10 cellular contexts compared by ENCODE assay signal in genomic region chr2:121722479-121722878, GRCh38. TPM values are rescaled to one million over a fixed set of nuclear protein-coding genes. Genes with fewer than 3 reads are reported as not detected.
A peak's percentile ranks its signal among the peaks of the same experiment; 100 is the strongest.
DNase-seq lines count a peak whose midpoint lies in the region; ATAC-seq and TF ChIP-seq lines count a peak whose summit lies in the region.
"Had no signal": no experiment of that assay in that cellular context is flagged by ENCODE, and none has a peak within 500 bp of the region (broad histone marks: within the 10 kb centered on the region; RNA-seq: fewer than 3 reads in every experiment).

No MANE protein-coding gene starts in this region.

- no peaks in the 10 kb centered on the region for H3K9me3 Mint-ChIP-seq in activated T-helper 2 cell treated with anti-CD3 and anti-CD28 coated beads, Interferon-gamma antibody, Interleukin-2, Interleukin-4, amounts not matched to agents 10 μg/mL and 5 μg/mL and 100 μg/mL, durations not matched to agents 14 hours and 24 hours and 36 hours
- H3K9me3 Mint-ChIP-seq in progenitor cell of endocrine pancreas (ENCODE audit: low read depth) = no peaks in the 10 kb centered on the region

- peak overlapping the region; percentile 87 for H3K27ac Mint-ChIP-seq in activated T-helper 2 cell treated with anti-CD3 and anti-CD28 coated beads, Interferon-gamma antibody, Interleukin-2, Interleukin-4, amounts not matched to agents 10 μg/mL and 5 μg/mL and 100 μg/mL, durations not matched to agents 14 hours and 24 hours and 36 hours
- no peak overlapping the region for H3K27ac Mint-ChIP-seq in progenitor cell of endocrine pancreas

- H3K9me2 ChIP-seq in hepatocyte (replicated peaks; ENCODE audit: insufficient read depth) = no peaks in the 10 kb centered on the region

- peak; percentile 64 for DNase-seq in AG08396 (ENCODE audit: low spot score)
- no peak for DNase-seq in activated T-helper 2 cell treated with anti-CD3 and anti-CD28 coated beads, Interferon-gamma antibody, Interleukin-2, Interleukin-4, amounts not matched to agents 10 μg/mL and 5 μg/mL and 100 μg/mL, durations not matched to agents 14 hours and 24 hours and 36 hours (ENCODE audit: low spot score)
- no peak for DNase-seq in hepatocyte (ENCODE audit: low spot score)
- no peak for DNase-seq in progenitor cell of endocrine pancreas (ENCODE audit: low spot score, unreplicated experiment)
- no peak for DNase-seq in stimulated activated naive CD4-positive, alpha-beta T cell (lab: John Stamatoyannopoulos, UW)
- no peak for DNase-seq in HT-29 (ENCODE audit: low spot score)
- DNase-seq: right cardiac atrium, upper lobe of left lung had no signal

- peaks cover 18% of the 10 kb centered on the region for H3K4me1 Mint-ChIP-seq in activated T-helper 2 cell treated with anti-CD3 and anti-CD28 coated beads, Interferon-gamma antibody, Interleukin-2, Interleukin-4, amounts not matched to agents 10 μg/mL and 5 μg/mL and 100 μg/mL, durations not matched to agents 14 hours and 24 hours and 36 hours (ENCODE audit: low read depth)
- no peaks in the 10 kb centered on the region for H3K4me1 Mint-ChIP-seq in progenitor cell of endocrine pancreas (ENCODE audit: low read depth)

- H2AFZ ChIP-seq in hepatocyte = no peak overlapping the region

- H3K27me3 Mint-ChIP-seq in activated T-helper 2 cell treated with anti-CD3 and anti-CD28 coated beads, Interferon-gamma antibody, Interleukin-2, Interleukin-4, amounts not matched to agents 10 μg/mL and 5 μg/mL and 100 μg/mL, durations not matched to agents 14 hours and 24 hours and 36 hours (ENCODE audit: low read depth) = no peaks in the 10 kb centered on the region
- no peaks in the 10 kb centered on the region for H3K27me3 Mint-ChIP-seq in progenitor cell of endocrine pancreas

- no peaks in the 10 kb centered on the region for H3K27me3 ChIP-seq in hepatocyte
- H3K27me3 ChIP-seq: upper lobe of left lung had no signal

- H3K36me3 Mint-ChIP-seq in activated T-helper 2 cell treated with anti-CD3 and anti-CD28 coated beads, Interferon-gamma antibody, Interleukin-2, Interleukin-4, amounts not matched to agents 10 μg/mL and 5 μg/mL and 100 μg/mL, durations not matched to agents 14 hours and 24 hours and 36 hours (ENCODE audit: low read depth) = peaks cover 12% of the 10 kb centered on the region
- H3K36me3 Mint-ChIP-seq in progenitor cell of endocrine pancreas (ENCODE audit: insufficient read depth) = peaks cover 5% of the 10 kb centered on the region

- H3K27ac ChIP-seq in hepatocyte = peak overlapping the region; percentile 32
- H3K27ac ChIP-seq: upper lobe of left lung had no signal

- 83% methylated on average over 5 of the region's 5 CpGs for WGBS in hepatocyte (ENCODE audit: low lambda C conversion rate, missing lambda C conversion rate)

- no peaks in the 10 kb centered on the region for H4K20me1 ChIP-seq in hepatocyte (ENCODE audit: insufficient read depth, poor library complexity, severe bottlenecking)

- H3K4me3 ChIP-seq in hepatocyte = no peak overlapping the region
- H3K4me3 ChIP-seq: upper lobe of left lung had no signal

- H3K4me2 ChIP-seq in hepatocyte = no peak overlapping the region

- H3K4me3 Mint-ChIP-seq in activated T-helper 2 cell treated with anti-CD3 and anti-CD28 coated beads, Interferon-gamma antibody, Interleukin-2, Interleukin-4, amounts not matched to agents 10 μg/mL and 5 μg/mL and 100 μg/mL, durations not matched to agents 14 hours and 24 hours and 36 hours (ENCODE audit: low read depth) = no peak overlapping the region
- no peak overlapping the region for H3K4me3 Mint-ChIP-seq in progenitor cell of endocrine pancreas (ENCODE audit: low read depth)

- TF ChIP-seq CTCF in hepatocyte (IDR thresholded peaks at IDR 0.05; ENCODE audit: poor library complexity) (no peak), progenitor cell of endocrine pancreas (IDR thresholded peaks at IDR 0.05; ENCODE audit: unreplicated experiment) (no peak)

- H3K79me2 ChIP-seq in hepatocyte = no peaks in the 10 kb centered on the region

- ATAC-seq in GM18907 (IDR thresholded peaks at IDR 0.05; ENCODE audit: unreplicated experiment) = peak; percentile 39
- ATAC-seq in GM18511 (IDR thresholded peaks at IDR 0.05; ENCODE audit: unreplicated experiment) = no peak

- H3K36me3 ChIP-seq in hepatocyte (replicated peaks; ENCODE audit: insufficient read depth, low read depth) = no peaks in the 10 kb centered on the region

- intact Hi-C loops in activated T-helper 2 cell treated with anti-CD3 and anti-CD28 coated beads, Interferon-gamma antibody, Interleukin-2, Interleukin-4, amounts not matched to agents 10 μg/mL and 5 μg/mL and 100 μg/mL, durations not matched to agents 14 hours and 24 hours and 36 hours (cut with micrococcal nuclease) = loop anchor here (1.0 kb wide), 7 partner anchors 14 to 195 kb away; partner anchors contain the start of genes CLASP1, NIFK and TSN

- no peaks in the 10 kb centered on the region for H3K9me3 ChIP-seq in hepatocyte (ENCODE audit: low read depth)
- H3K9me3 ChIP-seq: upper lobe of left lung had no signal

- H3K4me1 ChIP-seq in hepatocyte (ENCODE audit: insufficient read depth) = no peaks in the 10 kb centered on the region

RNA-seq across cellular contexts. Expression of gene NIFK, which starts 14.2 kb away (rescaled TPM):
- total RNA-seq in activated T-helper 2 cell treated with anti-CD3 and anti-CD28 coated beads, Interferon-gamma antibody, Interleukin-2, Interleukin-4, amounts not matched to agents 10 μg/mL and 5 μg/mL and 100 μg/mL, durations not matched to agents 14 hours and 24 hours and 36 hours = 117 and 125 TPM in 2 replicates
- 53.6 and 85.7 TPM in 2 replicates for total RNA-seq in hepatocyte
- polyA plus RNA-seq in hepatocyte = 54.6 and 64.5 TPM in 2 replicates
- 45.0 and 53.6 TPM in 2 replicates for total RNA-seq in progenitor cell of endocrine pancreas
- total RNA-seq in HT-29 (2014; rRNA removed; shearing (Covaris generic)) = 25.9 and 28.4 TPM in 2 replicates

RNA-seq across cellular contexts. Expression of gene TSN, which starts 33.0 kb away (rescaled TPM):
- 67.6 and 72.5 TPM in 2 replicates for total RNA-seq in activated T-helper 2 cell treated with anti-CD3 and anti-CD28 coated beads, Interferon-gamma antibody, Interleukin-2, Interleukin-4, amounts not matched to agents 10 μg/mL and 5 μg/mL and 100 μg/mL, durations not matched to agents 14 hours and 24 hours and 36 hours
- total RNA-seq in hepatocyte (55.2 and 63.2 TPM in 2 replicates), progenitor cell of endocrine pancreas (86.3 and 91.7 TPM in 2 replicates)
- 43.5 and 45.4 TPM in 2 replicates for polyA plus RNA-seq in hepatocyte
- 31.6 and 43.8 TPM in 2 replicates for total RNA-seq in HT-29 (2014; rRNA removed; shearing (Covaris generic))
